ENCODE assay signal across 13 cellular contexts in genomic region chr10:63553031-63553430, GRCh38. TPM values are rescaled to one million over a fixed set of nuclear protein-coding genes. Genes with fewer than 3 reads are reported as not detected.
DNase-seq lines count a peak whose midpoint lies in the region; ATAC-seq and TF ChIP-seq lines count a peak whose summit lies in the region.
"Had no signal": no experiment of that assay in that cellular context is flagged by ENCODE, and none has a peak within 500 bp of the region (broad histone marks: within the 10 kb centered on the region; RNA-seq: fewer than 3 reads in every experiment).

No MANE protein-coding gene starts in this region.

- WGBS in smooth muscle cell (ENCODE audit: low lambda C conversion rate), result 71% methylated on average over 4 of the region's 4 CpGs

- no peak for ATAC-seq in HG03280 (IDR thresholded peaks at IDR 0.05; ENCODE audit: unreplicated experiment)
- ATAC-seq: stimulated activated naive B cell treated with anti-CD40 and anti-IgM and Interleukin-4, amounts not matched to agents 10 μg/mL and 1 μg/mL and 100 μg/mL, for 72 hours had no signal

- H2AFZ ChIP-seq in smooth muscle cell (ENCODE audit: low read depth), result peak overlapping the region; percentile 33

- H3K9ac ChIP-seq in smooth muscle cell (ENCODE audit: low read depth), result peak overlapping the region; percentile 52

- H3K27me3 ChIP-seq in smooth muscle cell (ENCODE audit: low read depth), result no peaks in the 10 kb centered on the region
- H3K27me3 ChIP-seq: colonic mucosa had no signal

- TF ChIP-seq CTCF in fibroblast of the aortic adventitia (IDR thresholded peaks at IDR 0.05; ENCODE audit: insufficient read depth, low read length) (no peak), smooth muscle cell (IDR thresholded peaks at IDR 0.05; ENCODE audit: borderline replicate concordance, insufficient read depth, poor library complexity, severe bottlenecking) (no peak)

- H4K20me1 ChIP-seq in smooth muscle cell (ENCODE audit: low read depth), result peaks cover 6% of the 10 kb centered on the region

- peak overlapping the region; percentile 90 for H3K27ac ChIP-seq in smooth muscle cell (ENCODE audit: low read depth)
- H3K27ac ChIP-seq: colonic mucosa had no signal

- DNase-seq in GM04503 (ENCODE audit: low read depth), result peak; percentile 93
- DNase-seq in SW480 (ENCODE audit: low spot score), result peak; percentile 66
- DNase-seq in fibroblast of the aortic adventitia (ENCODE audit: low read depth), result peak; percentile 61
- no peak for DNase-seq in smooth muscle cell (lab: John Stamatoyannopoulos, UW; ENCODE audit: unreplicated experiment)
- no peak for DNase-seq in mucosa of gallbladder (ENCODE audit: low spot score)
- no peak for DNase-seq in COLO668 (lab: John Stamatoyannopoulos, UW; ENCODE audit: unreplicated experiment)
- DNase-seq in effector CD8-positive, alpha-beta T cell (lab: John Stamatoyannopoulos, UW), result no peak
- DNase-seq: activated T-cell treated with anti-CD3 and anti-CD28 coated beads, Interleukin-2, amount 50 U/mL, for 48 hours; colonic mucosa; NCI-H1105; NK-92 treated with Interleukin-12 subunit alpha and Interleukin-12 subunit beta, amount 100 ng/mL, for 24 hours; stimulated activated naive B cell treated with anti-CD40 and anti-IgM and Interleukin-4, amounts not matched to agents 10 μg/mL and 1 μg/mL and 100 μg/mL, for 72 hours had no signal

- H3K4me3 ChIP-seq in fibroblast of the aortic adventitia (ENCODE audit: low read depth, low read length) (no peak overlapping the region), smooth muscle cell (no peak overlapping the region)
- H3K4me3 ChIP-seq: colonic mucosa had no signal

- peaks cover 22% of the 10 kb centered on the region for H3F3A ChIP-seq in smooth muscle cell (ENCODE audit: low read depth)

- no peaks in the 10 kb centered on the region for H3K4me1 ChIP-seq in smooth muscle cell (ENCODE audit: low read depth)
- H3K4me1 ChIP-seq: colonic mucosa had no signal

- peaks cover 76% of the 10 kb centered on the region for H3K79me2 ChIP-seq in smooth muscle cell (ENCODE audit: low read depth)

- peak overlapping the region; percentile 27 for H3K4me2 ChIP-seq in smooth muscle cell

- no peaks in the 10 kb centered on the region for H3K36me3 ChIP-seq in smooth muscle cell (ENCODE audit: low read depth)
- H3K36me3 ChIP-seq: colonic mucosa had no signal

- no peaks in the 10 kb centered on the region for H3K9me3 ChIP-seq in smooth muscle cell (replicated peaks; ENCODE audit: low read depth)
- H3K9me3 ChIP-seq: colonic mucosa had no signal

RNA-seq across cellular contexts. Expression of gene REEP3, which starts 31.8 kb away (rescaled TPM):
- total RNA-seq in fibroblast of the aortic adventitia (ENCODE audit: low replicate concordance) (17.7 and 95.1 TPM in 2 replicates), smooth muscle cell (77.2 and 80.4 TPM in 2 replicates), mucosa of gallbladder (53.4 TPM)
- polyA plus RNA-seq in smooth muscle cell, result 38.8 and 42.3 TPM in 2 replicates

Comparison
In these comparisons a context has a peak if more than half of its experiments do, and no peak if none do; other contexts are left out.
1. DNase-seq: peak in GM04503 (single experiment), SW480 (single experiment) and fibroblast of the aortic adventitia (single experiment); none in smooth muscle cell (single experiment), mucosa of gallbladder (single experiment), COLO668 (single experiment) and effector CD8-positive, alpha-beta T cell (single experiment).